11 cellular contexts compared by ENCODE assay signal in the genomic region with DNA sequence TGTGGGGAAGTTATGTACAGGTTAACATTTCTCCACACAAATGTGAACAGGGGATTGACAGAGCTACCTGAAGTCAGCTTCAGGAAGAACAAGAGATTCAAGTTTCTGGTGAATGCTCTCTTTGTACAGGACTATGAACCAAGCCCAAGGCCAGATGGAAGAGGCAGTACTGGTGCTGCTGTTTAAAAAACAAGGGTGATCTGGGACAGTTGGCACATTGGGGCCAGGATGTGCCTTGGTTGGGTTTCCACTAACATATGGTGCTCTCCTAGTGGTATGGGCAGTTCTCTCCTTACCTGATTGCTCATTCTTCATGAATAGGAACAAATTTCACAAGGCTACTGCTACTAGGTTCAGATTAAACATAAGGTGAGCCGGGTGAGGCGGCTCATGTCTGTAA.
"Had no signal": no experiment of that assay in that cellular context is flagged by ENCODE, and none has a peak within 500 bp of the region (broad histone marks: within the 10 kb centered on the region; RNA-seq: fewer than 3 reads in every experiment).

No MANE protein-coding gene starts in this region.

- ATAC-seq: activated T-cell treated with anti-CD3 and anti-CD28 coated beads, Interleukin-2, amount 50 U/mL, for 72 hours; gastroesophageal sphincter; left ventricle myocardium superior; SK-N-SH treated with all-trans-retinoic acid at 6 μM for 48 hours had no signal

- H3K9me3 Mint-ChIP-seq: activated T-cell treated with anti-CD3 and anti-CD28 coated beads, Interleukin-2, amount 50 U/mL, for 72 hours had no signal

- H3K4me3 Mint-ChIP-seq: activated T-cell treated with anti-CD3 and anti-CD28 coated beads, Interleukin-2, amount 50 U/mL, for 72 hours had no signal

- DNase-seq: activated CD4-positive, alpha-beta T cell treated with anti-CD3 and anti-CD28 coated beads, Interleukin-2, amount 50 U/mL, for 48 hours; activated naive CD4-positive, alpha-beta T cell; activated T-cell treated with anti-CD3 and anti-CD28 coated beads, Interleukin-2, amount 50 U/mL, for 72 hours; aorta; colonic mucosa; left ventricle myocardium superior; mesendoderm; transverse colon had no signal

- H3K27ac Mint-ChIP-seq: activated T-cell treated with anti-CD3 and anti-CD28 coated beads, Interleukin-2, amount 50 U/mL, for 72 hours had no signal

- H3K36me3 ChIP-seq: colonic mucosa had no signal

- H3K9me3 ChIP-seq: colonic mucosa, gastroesophageal sphincter, transverse colon had no signal

- H3K27me3 ChIP-seq: colonic mucosa, gastroesophageal sphincter, transverse colon had no signal

- H3K27ac ChIP-seq: colonic mucosa, gastroesophageal sphincter, transverse colon had no signal

- H3K4me3 ChIP-seq: colonic mucosa, gastroesophageal sphincter, skin epidermis, transverse colon had no signal
